15 cellular contexts compared by ENCODE assay signal in the genomic region with DNA sequence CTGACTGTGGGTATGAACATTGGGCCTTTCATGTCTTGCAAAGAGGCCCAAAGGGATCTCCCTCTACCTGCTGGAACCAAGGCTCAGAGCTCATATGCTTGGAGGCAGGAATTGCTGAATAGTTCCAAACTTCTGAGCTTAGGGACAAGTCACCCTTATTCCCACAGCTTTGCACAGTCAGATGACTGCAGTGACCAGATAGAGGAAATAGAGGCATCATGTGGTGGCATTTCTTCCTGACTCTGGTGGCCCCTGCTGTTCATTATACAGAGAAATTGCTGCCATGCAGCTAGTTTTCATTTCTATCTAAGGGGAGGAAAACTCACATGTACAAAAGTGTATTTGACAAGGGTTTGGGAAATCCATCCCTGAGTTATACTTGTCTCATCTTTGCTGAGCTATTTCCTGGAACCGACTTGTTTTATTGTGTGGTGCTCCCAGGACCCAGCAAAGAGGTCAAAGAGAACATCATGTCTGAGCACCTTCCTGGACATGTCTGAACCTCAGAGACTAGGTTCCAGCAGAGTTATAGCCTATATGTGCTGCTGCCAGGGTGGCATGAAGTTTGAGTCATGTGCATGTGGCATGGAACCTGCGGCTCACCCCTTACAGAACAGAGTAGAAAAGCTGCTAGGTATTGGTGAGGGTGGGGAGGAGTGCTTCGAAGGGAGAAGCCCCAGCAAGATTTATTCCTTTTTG.
DNase-seq lines count a peak whose midpoint lies in the region; ATAC-seq and TF ChIP-seq lines count a peak whose summit lies in the region.
"Had no signal": no experiment of that assay in that cellular context is flagged by ENCODE, and none has a peak within 500 bp of the region (broad histone marks: within the 10 kb centered on the region; RNA-seq: fewer than 3 reads in every experiment).

No MANE protein-coding gene starts in this region.

- CTCF ChIA-PET in OCI-LY7 (lab: Charles Lee; ENCODE audit: unreplicated experiment): no interaction called here

- no peaks in the 10 kb centered on the region for H3K9me2 ChIP-seq in OCI-LY7 (ENCODE audit: insufficient read depth, low read length)

- H3K27ac ChIP-seq in OCI-LY7 (ENCODE audit: low read depth, low read length, poor library complexity, severe bottlenecking): no peak overlapping the region
- no peak overlapping the region for H3K27ac ChIP-seq in endodermal cell (ENCODE audit: low read depth, low read length)
- H3K27ac ChIP-seq in SJCRH30: no peak overlapping the region
- H3K27ac ChIP-seq: HL-60 had no signal

- peaks cover 26% of the 10 kb centered on the region for H3K4me1 Mint-ChIP-seq in endodermal cell
- no peaks in the 10 kb centered on the region for H3K4me1 Mint-ChIP-seq in osteocyte (ENCODE audit: unreplicated experiment)

- H3K27ac Mint-ChIP-seq in endodermal cell (no peak overlapping the region), osteocyte (ENCODE audit: unreplicated experiment) (no peak overlapping the region)
- H3K27ac Mint-ChIP-seq: HFFc6 had no signal

- no peaks in the 10 kb centered on the region for H3K79me2 ChIP-seq in OCI-LY7 (ENCODE audit: insufficient read depth, low read depth, low read length)

- H4K20me1 ChIP-seq in OCI-LY7 (ENCODE audit: insufficient read depth, low read length): no peaks in the 10 kb centered on the region

- H3K27me3 ChIP-seq in GM06990 (replicated peaks; ENCODE audit: control insufficient read depth, insufficient read depth, low read length): no peaks in the 10 kb centered on the region
- no peaks in the 10 kb centered on the region for H3K27me3 ChIP-seq in endodermal cell (ENCODE audit: control insufficient read depth, insufficient read depth, low read length, poor library complexity, severe bottlenecking)
- H3K27me3 ChIP-seq in SJCRH30: no peaks in the 10 kb centered on the region

- POLR2A ChIA-PET in OCI-LY7 (lab: Charles Lee): interaction anchor here (0.7 to 1.0 kb wide), 2 partner anchors 42 to 82 kb away, joined by 3 to 4 read pairs; no protein-coding TSS in a partner anchor

- no peak for ATAC-seq in GM21381 (IDR thresholded peaks at IDR 0.05; ENCODE audit: unreplicated experiment)

- H3K4me1 ChIP-seq in OCI-LY7 (ENCODE audit: insufficient read depth, low read length, poor library complexity, severe bottlenecking): no peaks in the 10 kb centered on the region
- H3K4me1 ChIP-seq in endodermal cell (ENCODE audit: control insufficient read depth, insufficient read depth, low read length): peaks cover 6% of the 10 kb centered on the region
- no peaks in the 10 kb centered on the region for H3K4me1 ChIP-seq in SJCRH30

- TF ChIP-seq CTCF in GM06990 (IDR thresholded peaks at IDR 0.05; ENCODE audit: insufficient read depth, low read length, poor library complexity, severe bottlenecking) (peak; percentile 1), OCI-LY7 (conservative IDR thresholded peaks at IDR 0.05; ENCODE audit: low read length) (no peak), endodermal cell (conservative IDR thresholded peaks at IDR 0.05) (no peak), osteocyte (IDR thresholded peaks at IDR 0.05) (no peak)

- H3K4me3 Mint-ChIP-seq in endodermal cell (no peak overlapping the region), osteocyte (ENCODE audit: unreplicated experiment) (no peak overlapping the region)
- H3K4me3 Mint-ChIP-seq: HFFc6 had no signal

- H3K4me3 ChIP-seq in GM06990 (replicated peaks; ENCODE audit: low read depth, low read length) (no peak overlapping the region), OCI-LY7 (ENCODE audit: low read depth, low read length, poor library complexity, severe bottlenecking) (no peak overlapping the region), endodermal cell (ENCODE audit: low read length) (no peak overlapping the region), SJCRH30 (no peak overlapping the region)

- H3K27me3 Mint-ChIP-seq in endodermal cell (ENCODE audit: insufficient read depth) (no peaks in the 10 kb centered on the region), osteocyte (ENCODE audit: unreplicated experiment) (no peaks in the 10 kb centered on the region)

- 89 to 100% methylated on average over 2 to 3 of the region's 3 CpGs for WGBS in endodermal cell (ENCODE audit: insufficient coverage in 1 of 2, insufficient read length in 1 of 2), 2 experiments

- H3K9ac ChIP-seq in endodermal cell (ENCODE audit: extremely low read depth, low read length, poor library complexity, severe bottlenecking): no peak overlapping the region

- H3K9me3 Mint-ChIP-seq in endodermal cell (no peaks in the 10 kb centered on the region), osteocyte (ENCODE audit: unreplicated experiment) (no peaks in the 10 kb centered on the region)
- H3K9me3 Mint-ChIP-seq: HFFc6 had no signal

- no peak overlapping the region for H3K4me2 ChIP-seq in OCI-LY7 (ENCODE audit: low read length)

- DNase-seq in GM06990 (ENCODE audit: extremely low read depth, insufficient read length) (no peak), OCI-LY7 (ENCODE audit: low spot score) (peak; percentile 10), endodermal cell (peak; percentile 33), osteocyte (ENCODE audit: extremely low spot score, unreplicated experiment) (peak; percentile 57), hypothalamus (lab: John Stamatoyannopoulos, UW) (no peak), SJCRH30 (no peak)
- DNase-seq: DMS53, GOT3, HFFc6, NCI-H2029, NCI-H510A, NCI-H82, RPMI8226 had no signal

- H3K9me3 ChIP-seq in OCI-LY7 (ENCODE audit: low read length): no peaks in the 10 kb centered on the region
- no peaks in the 10 kb centered on the region for H3K9me3 ChIP-seq in endodermal cell (ENCODE audit: control insufficient read depth, low read length)
- no peaks in the 10 kb centered on the region; the same call in 1 of the 2 replicates for H3K9me3 ChIP-seq in SJCRH30 (replicated peaks)

- H3K36me3 Mint-ChIP-seq in endodermal cell (ENCODE audit: low read depth) (peaks cover 40% of the 10 kb centered on the region), osteocyte (ENCODE audit: unreplicated experiment) (peaks cover 12% of the 10 kb centered on the region)

- BruUV-seq in OCI-LY7 (replicated peaks; lab: Mats Ljungman, UMichigan): no TSS peak

- H3K36me3 ChIP-seq in GM06990 (ENCODE audit: control insufficient read depth, insufficient read depth, low read length) (peaks cover 3% of the 10 kb centered on the region), OCI-LY7 (ENCODE audit: insufficient read depth, low read length) (peaks cover 49% of the 10 kb centered on the region), endodermal cell (ENCODE audit: control insufficient read depth, insufficient read depth, low read length) (peaks cover 42% of the 10 kb centered on the region), SJCRH30 (peaks cover 19% of the 10 kb centered on the region)

- intact Hi-C loops in OCI-LY7 (cut with micrococcal nuclease; ENCODE audit: unreplicated experiment): loop anchor here (10.0 kb wide), 1 partner anchor 356 kb away; no protein-coding TSS in a partner anchor

- H2AFZ ChIP-seq in OCI-LY7 (ENCODE audit: low read length): no peak overlapping the region

Comparison
In these comparisons a context has a peak if more than half of its experiments do, and no peak if none do; other contexts are left out.
1. DNase-seq: peak in OCI-LY7 (single experiment), endodermal cell (single experiment) and osteocyte (single experiment); none in GM06990 (single experiment), hypothalamus (0 of 51) and SJCRH30 (0 of 2).